In genomic region chr3:49008627-49009026, GRCh38 we compare ENCODE assay signal across 1 cellular context.
TF ChIP-seq lines count a peak whose summit lies in the region.

No MANE protein-coding gene starts in this region.

TF ChIP-seq in GM12878, 131 proteins besides CTCF, POLR2A, EP300 and RAD21:
- TF ChIP-seq POLR2AphosphoS5 (IDR thresholded peaks at IDR 0.05; ENCODE audit: low read length) = 0 out of 2 replicates have a peak, but pooled peaks have one; percentile 5
